In the genomic region with DNA sequence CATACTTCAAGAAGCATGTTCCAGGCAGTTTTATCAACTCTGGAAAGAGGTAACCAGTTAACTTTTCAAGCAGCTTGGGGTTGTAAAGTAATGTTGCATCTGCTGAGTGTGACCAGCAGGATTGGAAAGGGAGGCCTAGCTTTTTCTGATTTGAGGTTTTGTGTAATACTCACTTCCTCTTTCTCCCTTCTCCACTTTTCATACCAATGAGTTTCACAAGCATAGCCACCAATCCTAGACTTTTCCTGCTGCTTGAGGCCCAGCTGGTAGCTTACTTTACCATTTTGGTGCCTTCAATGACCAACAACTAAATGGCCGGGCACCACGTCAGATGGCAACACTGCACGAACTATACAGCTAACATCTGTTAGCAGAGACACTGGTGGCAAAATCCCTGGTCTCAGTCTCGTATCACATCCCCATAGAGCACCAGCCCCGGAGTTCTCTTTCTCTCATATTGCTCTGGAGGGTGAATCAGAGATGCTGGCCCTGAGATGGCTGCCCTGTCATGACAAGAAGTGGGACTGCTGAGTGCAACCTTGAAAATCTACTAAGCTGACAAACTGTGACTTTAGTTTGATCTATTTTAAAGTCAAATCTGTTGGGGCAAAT, we compare ENCODE assay signal across 9 cellular contexts. TPM values are rescaled to one million over a fixed set of nuclear protein-coding genes. Genes with fewer than 3 reads are reported as not detected.
DNase-seq lines count a peak whose midpoint lies in the region; ATAC-seq and TF ChIP-seq lines count a peak whose summit lies in the region.
"Had no signal": no experiment of that assay in that cellular context is flagged by ENCODE, and none has a peak within 500 bp of the region (broad histone marks: within the 10 kb centered on the region; RNA-seq: fewer than 3 reads in every experiment).

No MANE protein-coding gene starts in this region.

- H3K27ac ChIP-seq in spleen = peak overlapping the region in 4 of 8 donors; percentile 12 to 35 (median 24)

- H3K36me3 ChIP-seq in spleen = peaks cover 0 to 9% (median 0%) of the 10 kb centered on the region in 6 donors

- ATAC-seq in GM21447 (IDR thresholded peaks at IDR 0.05; ENCODE audit: unreplicated experiment) (peak; percentile 96), HG03354 (IDR thresholded peaks at IDR 0.05; ENCODE audit: poor library complexity, severe bottlenecking, unreplicated experiment) (peak; percentile 97)
- ATAC-seq: WTC11 had no signal

- no peaks in the 10 kb centered on the region for H3K27me3 ChIP-seq in spleen (replicated peaks in 1 of 7)

- peak; percentile 44 for DNase-seq in amniotic epithelial cell (ENCODE audit: low read depth)
- no peak for DNase-seq in mucosa of gallbladder (ENCODE audit: low spot score)
- no peak for DNase-seq in activated CD4-positive, alpha-beta T cell treated with anti-CD3 and anti-CD28 coated beads, Interleukin-2, amount 50 U/mL, for 1 hour
- no peak for DNase-seq in NCI-H82 (lab: John Stamatoyannopoulos, UW)
- no peak for DNase-seq in spleen

- intact Hi-C loops in spleen (cut with DNase I; ENCODE audit: low total_unique reads) = no loop called here

- H3K9me3 ChIP-seq in spleen = no peaks in the 10 kb centered on the region

- TF ChIP-seq CTCF in GM12873 (IDR thresholded peaks at IDR 0.05; ENCODE audit: insufficient read depth, low read depth, low read length, missing control alignments) (peak; percentile 19), spleen (IDR thresholded peaks at IDR 0.05 in 8 of 11, conservative IDR thresholded peaks at IDR 0.05 in 3 of 11) (peak in 1 of 11 experiments; percentile 25)

- 59 to 96% (median 71%) methylated on average over 5 of the region's 5 CpGs for WGBS in spleen, 5 donors

- peaks cover 0 to 21% (median 8%) of the 10 kb centered on the region in 6 donors for H3K4me1 ChIP-seq in spleen

- H3K4me3 ChIP-seq in spleen = no peak overlapping the region

- no peak for TF ChIP-seq POLR2A in spleen (IDR thresholded peaks at IDR 0.05)

RNA-seq across cellular contexts. Expression of gene GPR88, which starts 14.8 kb away (rescaled TPM):
- total RNA-seq in mucosa of gallbladder (0.12 TPM), spleen (10 to 100 TPM in 4 of 7 donors, 1 to 10 TPM in 3; 2.8 to 22.7 (median 13.0) TPM)
- 1 to 10 TPM in 1 of 3 donors, under 1 TPM in 2; 0.70 to 1.2 (median 0.93) TPM for polyA plus RNA-seq in spleen
- total RNA-seq: WTC11 had no signal
